20 cellular contexts compared by ENCODE assay signal in genomic region chr6:106411034-106411433, GRCh38.
"Had no signal": no experiment of that assay in that cellular context is flagged by ENCODE, and none has a peak within 500 bp of the region (broad histone marks: within the 10 kb centered on the region; RNA-seq: fewer than 3 reads in every experiment).

No MANE protein-coding gene starts in this region.

- H3K27ac ChIP-seq: SK-N-MC, WERI-Rb-1 had no signal

- H3K36me3 ChIP-seq: WERI-Rb-1 had no signal

- H3K4me3 ChIP-seq: SK-N-MC had no signal

- DNase-seq: activated CD4-positive, alpha-beta memory T cell treated with anti-CD3 and anti-CD28 coated beads, Interleukin-2, amount 10 ng/mL, durations not matched to agents 7 days and 5 days; activated CD4-positive, alpha-beta T cell treated with anti-CD3 and anti-CD28 coated beads for 36 hours; activated CD4-positive, alpha-beta T cell treated with anti-CD3 and anti-CD28 coated beads, Interleukin-2, amount 50 U/mL, for 1 hour; activated gamma-delta T cell; activated naive CD4-positive, alpha-beta T cell treated with anti-CD3 and anti-CD28 coated beads for 36 hours; activated T-cell treated with anti-CD3 and anti-CD28 coated beads for 4 hours; activated T-cell treated with anti-CD3 and anti-CD28 coated beads, Interleukin-2, amount 50 U/mL, for 48 hours; NCI-H345; NCI-H510A; NCI-H526 treated with DMSO at 0.1 percent for 48 hours; NCI-H82; NK-92 treated with Interleukin-12 subunit alpha and Interleukin-12 subunit beta, amount 100 ng/mL, for 24 hours; OCI-M1; RPMI8226; T-helper 1 cell; WERI-Rb-1 had no signal

- ATAC-seq: activated CD4-positive, alpha-beta T cell treated with anti-CD3 and anti-CD28 coated beads for 36 hours; activated T-helper 17 cell treated with anti-CD3 and anti-CD28 coated beads, Interleukin-2, amount 50 U/mL, for 72 hours; Panc1; Right ventricle myocardium inferior had no signal
